Comparison of ENCODE assay signal across 21 cellular contexts in genomic region chr19:17843908-17844490, GRCh38. TPM values are rescaled to one million over a fixed set of nuclear protein-coding genes. Genes with fewer than 3 reads are reported as not detected.
A peak's percentile ranks its signal among the peaks of the same experiment; 100 is the strongest.
DNase-seq lines count a peak whose midpoint lies in the region; ATAC-seq and TF ChIP-seq lines count a peak whose summit lies in the region.
"Had no signal": no experiment of that assay in that cellular context is flagged by ENCODE, and none has a peak within 500 bp of the region (broad histone marks: within the 10 kb centered on the region; RNA-seq: fewer than 3 reads in every experiment).

No MANE protein-coding gene starts in this region.

- H3K36me3 Mint-ChIP-seq in activated naive CD4-positive, alpha-beta T cell treated with anti-CD3 and anti-CD28 coated beads for 36 hours (ENCODE audit: low read depth) = peaks cover 61% of the 10 kb centered on the region
- H3K36me3 Mint-ChIP-seq in T-cell (peaks cover 26% of the 10 kb centered on the region), brain (no peaks in the 10 kb centered on the region)

- no peaks in the 10 kb centered on the region for H3K36me3 ChIP-seq in osteoblast (ENCODE audit: insufficient read depth, low read length)
- H3K36me3 ChIP-seq: colonic mucosa, MG63, right atrium auricular region, tibial artery had no signal

- POLR2A ChIA-PET in T-cell (lab: Charles Lee) = no interaction called here

- intact Hi-C loops in activated naive CD4-positive, alpha-beta T cell treated with anti-CD3 and anti-CD28 coated beads for 36 hours (cut with micrococcal nuclease) = no loop called here
- intact Hi-C loops in posterior cingulate gyrus (cut with DNase I) = no loop called here

- H3K79me2 ChIP-seq in osteoblast (ENCODE audit: insufficient read depth, low read length) = no peaks in the 10 kb centered on the region

- no peaks in the 10 kb centered on the region for H4K20me1 ChIP-seq in osteoblast (ENCODE audit: insufficient read depth, low read length)

- H2AFZ ChIP-seq in osteoblast (ENCODE audit: low read length) = no peak overlapping the region

- peak overlapping the region; percentile 94 for H3K27ac Mint-ChIP-seq in activated naive CD4-positive, alpha-beta T cell treated with anti-CD3 and anti-CD28 coated beads for 36 hours
- peak overlapping the region; percentile 92 to 99 for H3K27ac Mint-ChIP-seq in T-cell
- peak overlapping the region in 2 of 5 experiments; percentile 11 to 22 for H3K27ac Mint-ChIP-seq in brain

- no peaks in the 10 kb centered on the region for H3K27me3 Mint-ChIP-seq in activated naive CD4-positive, alpha-beta T cell treated with anti-CD3 and anti-CD28 coated beads for 36 hours (ENCODE audit: low read depth)
- H3K27me3 Mint-ChIP-seq in T-cell = no peaks in the 10 kb centered on the region
- H3K27me3 Mint-ChIP-seq in brain = peaks cover 7% of the 10 kb centered on the region

- H3K27ac ChIP-seq in osteoblast (ENCODE audit: low read depth, low read length) = no peak overlapping the region
- H3K27ac ChIP-seq: colonic mucosa, right atrium auricular region, tibial artery had no signal

- no peak for DNase-seq in activated naive CD4-positive, alpha-beta T cell treated with anti-CD3 and anti-CD28 coated beads for 36 hours
- no peak for DNase-seq in activated naive CD4-positive, alpha-beta T cell (lab: John Stamatoyannopoulos, UW)
- DNase-seq in T-cell (no peak), osteoblast (ENCODE audit: insufficient read length, low spot score, missing footprints) (peak; percentile 68), NCI-H1436 (lab: John Stamatoyannopoulos, UW) (no peak), posterior cingulate gyrus (no peak), NCI-H2171 treated with DMSO at 0.1 percent for 48 hours (lab: John Stamatoyannopoulos, UW) (no peak)
- DNase-seq: activated CD8-positive, alpha-beta memory T cell treated with anti-CD3 and anti-CD28 coated beads for 24 hours; activated gamma-delta T cell treated with Interleukin-2 at 50 U/mL for 16 hours; colonic mucosa; head of caudate nucleus; left ventricle myocardium superior; MG63; NCI-H2227 treated with DMSO at 0.1 percent for 48 hours; occipital lobe; tibial artery had no signal

- CTCF ChIA-PET in activated naive CD4-positive, alpha-beta T cell treated with anti-CD3 and anti-CD28 coated beads for 36 hours (lab: Charles Lee) = interaction anchor here (0.7 to 0.9 kb wide), 2 partner anchors 47 to 248 kb away, joined by 3 read pairs; no protein-coding TSS in a partner anchor
- CTCF ChIA-PET in T-cell (lab: Charles Lee) = no interaction called here

- no peak overlapping the region for H3K4me3 Mint-ChIP-seq in activated naive CD4-positive, alpha-beta T cell treated with anti-CD3 and anti-CD28 coated beads for 36 hours
- H3K4me3 Mint-ChIP-seq in T-cell = peak overlapping the region in 2 of 3 donors; percentile 17 to 83
- peak overlapping the region in 3 of 5 experiments; percentile 29 to 51 (median 35) for H3K4me3 Mint-ChIP-seq in brain

- peaks cover 3% of the 10 kb centered on the region for H3K4me1 ChIP-seq in osteoblast (ENCODE audit: insufficient read depth, low read length)
- H3K4me1 ChIP-seq: colonic mucosa had no signal

- TF ChIP-seq CTCF in brain (conservative IDR thresholded peaks at IDR 0.05) = no peak
- TF ChIP-seq CTCF in osteoblast (IDR thresholded peaks at IDR 0.05; ENCODE audit: extremely low read depth, low read depth, low read length) = no peak

- no peak overlapping the region for H3K4me3 ChIP-seq in osteoblast (ENCODE audit: insufficient read depth, low read length)
- H3K4me3 ChIP-seq: colonic mucosa, MG63, right atrium auricular region, tibial artery had no signal

- H3K9me3 Mint-ChIP-seq in activated naive CD4-positive, alpha-beta T cell treated with anti-CD3 and anti-CD28 coated beads for 36 hours = no peaks in the 10 kb centered on the region
- H3K9me3 Mint-ChIP-seq in T-cell (no peaks in the 10 kb centered on the region), brain (no peaks in the 10 kb centered on the region)

- H3K4me2 ChIP-seq in osteoblast (ENCODE audit: insufficient read depth, low read length) = no peak overlapping the region

- no peak for ATAC-seq in T-cell (replicated peaks in 1 of 4)
- ATAC-seq: HCT116, left ventricle myocardium superior, Panc1 had no signal

- H3K4me1 Mint-ChIP-seq in activated naive CD4-positive, alpha-beta T cell treated with anti-CD3 and anti-CD28 coated beads for 36 hours (ENCODE audit: low read depth) = peaks cover 49% of the 10 kb centered on the region
- H3K4me1 Mint-ChIP-seq in T-cell (peaks cover 49 to 56% (median 56%) of the 10 kb centered on the region in 3 donors), brain (peaks cover 18% of the 10 kb centered on the region)

- no peaks in the 10 kb centered on the region for H3K27me3 ChIP-seq in osteoblast (ENCODE audit: insufficient read depth, low read length)
- H3K27me3 ChIP-seq: colonic mucosa, right atrium auricular region had no signal

- no peaks in the 10 kb centered on the region for H3K9me3 ChIP-seq in osteoblast (ENCODE audit: low read depth, low read length)
- H3K9me3 ChIP-seq: colonic mucosa, MG63, right atrium auricular region, tibial artery had no signal

RNA-seq across cellular contexts. Expression of gene JAK3, which starts 3.8 kb away (rescaled TPM):
- total RNA-seq in activated naive CD4-positive, alpha-beta T cell treated with anti-CD3 and anti-CD28 coated beads for 36 hours = 100 to 1,000 TPM; 231 to 235 TPM
- total RNA-seq in T-cell (100 to 1,000 TPM; 120 to 224 (median 127) TPM), osteoblast (1.8 and 2.4 TPM in 2 replicates)
- 0.48 TPM for polyA plus RNA-seq in brain (ENCODE audit: insufficient read depth, low read depth, low replicate concordance)

RNA-seq across cellular contexts. Expression of gene RPL18A, which starts 15.7 kb away (rescaled TPM):
- 1,000 to 10,000 TPM; 4,021 to 4,160 TPM for total RNA-seq in activated naive CD4-positive, alpha-beta T cell treated with anti-CD3 and anti-CD28 coated beads for 36 hours
- 1,000 to 10,000 TPM; 3,000 to 4,207 (median 4,048) TPM for total RNA-seq in T-cell
- polyA plus RNA-seq in brain (ENCODE audit: insufficient read depth, low read depth, low replicate concordance) = 2,732 TPM
- 786 and 869 TPM in 2 replicates for total RNA-seq in osteoblast

RNA-seq across cellular contexts. Expression of gene INSL3, which starts 22.7 kb away (rescaled TPM):
- 1 to 10 TPM; 5.7 to 5.9 TPM for total RNA-seq in activated naive CD4-positive, alpha-beta T cell treated with anti-CD3 and anti-CD28 coated beads for 36 hours
- total RNA-seq in T-cell (1 to 10 TPM; 4.3 to 8.9 (median 5.4) TPM), osteoblast (not detected in 2 replicates)
- polyA plus RNA-seq in brain (ENCODE audit: insufficient read depth, low read depth, low replicate concordance) = 0.66 TPM
- total RNA-seq: colonic mucosa, Daoy, left ventricle myocardium superior, occipital lobe, right atrium auricular region had no signal

RNA-seq across cellular contexts. Expression of gene SLC5A5, which starts 27.7 kb away (rescaled TPM):
- total RNA-seq in activated naive CD4-positive, alpha-beta T cell treated with anti-CD3 and anti-CD28 coated beads for 36 hours = 1 to 10 TPM; 1.1 to 1.2 TPM
- 1 to 10 TPM; 2.1 to 5.7 (median 3.5) TPM for total RNA-seq in T-cell
- polyA plus RNA-seq in brain (ENCODE audit: insufficient read depth, low read depth, low replicate concordance) = 0.42 TPM
- under 0.01 TPM in 2 replicates for total RNA-seq in osteoblast
- total RNA-seq: colonic mucosa, Daoy, left ventricle myocardium superior, right atrium auricular region had no signal

RNA-seq across cellular contexts. Expression of gene B3GNT3, which starts 49.1 kb away (rescaled TPM):
- total RNA-seq in activated naive CD4-positive, alpha-beta T cell treated with anti-CD3 and anti-CD28 coated beads for 36 hours = under 1 TPM; 0.17 to 0.19 TPM
- 1 to 10 TPM in 1 of 5 donors, under 1 TPM in 4; 0.12 to 1.2 (median 0.79) TPM for total RNA-seq in T-cell
- polyA plus RNA-seq in brain (ENCODE audit: insufficient read depth, low read depth, low replicate concordance) = not detected
- not detected in 2 replicates for total RNA-seq in osteoblast
- total RNA-seq: left ventricle myocardium superior, occipital lobe, right atrium auricular region had no signal

Comparison
In these comparisons a context has a peak if more than half of its experiments do, and no peak if none do; other contexts are left out.
1. RNA of gene JAK3, which starts 3.8 kb away (total RNA-seq): 231 to 235 TPM in activated naive CD4-positive, alpha-beta T cell treated with anti-CD3 and anti-CD28 coated beads for 36 hours and 120 to 224 TPM in T-cell; 1.8 to 2.4 TPM in osteoblast; every median in the first group is over 10 times any median in the second.